Comparison of ENCODE assay signal across 21 cellular contexts in the genomic region with DNA sequence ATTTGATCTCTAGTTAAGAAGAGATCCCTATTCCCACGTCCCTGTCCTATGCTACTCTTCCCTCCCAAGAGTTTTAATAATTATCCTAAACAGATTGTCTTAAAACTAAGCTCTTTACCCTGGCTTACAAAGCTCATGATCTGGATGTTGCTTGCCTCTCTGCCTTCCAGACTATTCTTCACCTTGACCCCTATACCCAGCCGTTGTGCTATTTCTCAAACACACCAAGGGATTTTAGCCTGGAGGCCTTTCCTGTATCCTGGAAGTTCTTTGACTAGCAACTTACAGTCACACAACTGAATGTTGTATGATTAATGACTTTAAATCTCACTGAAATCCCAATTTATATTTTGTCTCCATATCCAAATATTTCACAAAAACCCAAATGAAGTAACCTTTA.
DNase-seq lines count a peak whose midpoint lies in the region; ATAC-seq, FAIRE-seq and TF ChIP-seq lines count a peak whose summit lies in the region.
"Had no signal": no experiment of that assay in that cellular context is flagged by ENCODE, and none has a peak within 500 bp of the region (broad histone marks: within the 10 kb centered on the region; RNA-seq: fewer than 3 reads in every experiment).

No MANE protein-coding gene starts in this region.

- no peak overlapping the region for H3K18ac ChIP-seq in H1 (ENCODE audit: extremely low read depth, low read length)

- no peak overlapping the region for H2BK20ac ChIP-seq in H1 (ENCODE audit: low read length)

- peaks cover 30% of the 10 kb centered on the region for H3K4me1 ChIP-seq in GM23338 (ENCODE audit: insufficient read depth)
- H3K4me1 ChIP-seq in H1 (replicated peaks in 1 of 4; ENCODE audit: control insufficient read depth in 3 of 4, insufficient read depth in 4 of 4, low read length in 3 of 4): peaks cover 0 to 9% (median 3%) of the 10 kb centered on the region in 4 experiments; a peak in 5 of 7 replicates
- H3K4me1 ChIP-seq in heart right ventricle: no peaks in the 10 kb centered on the region
- H3K4me1 ChIP-seq: SJSA1 had no signal

- H3K23ac ChIP-seq in H1 (ENCODE audit: insufficient read length): no peak overlapping the region

- peaks cover 44% of the 10 kb centered on the region for H3K4me1 Mint-ChIP-seq in GM23338
- H3K4me1 Mint-ChIP-seq: CD4-positive, alpha-beta memory T cell had no signal

- no peak overlapping the region for H3K4ac ChIP-seq in H1 (replicated peaks; ENCODE audit: insufficient read length, low read depth, low read length)

- no peak overlapping the region for H4K5ac ChIP-seq in H1 (ENCODE audit: insufficient read length, low read depth, low read length)

- H3K9me2 ChIP-seq in GM23338 (ENCODE audit: insufficient read depth): no peaks in the 10 kb centered on the region; the same call in 1 of the 2 replicates

- peak overlapping the region; percentile 1; the same call in 1 of the 2 replicates for H3K27ac ChIP-seq in GM23338 (ENCODE audit: low read depth)
- H3K27ac ChIP-seq in H1 (ENCODE audit: low read depth, low read length): no peak overlapping the region
- H3K27ac ChIP-seq in heart right ventricle: no peak overlapping the region
- H3K27ac ChIP-seq: GM23248, SJSA1 had no signal

- POLR2A ChIA-PET in H1 (lab: Charles Lee; ENCODE audit: partially characterized antibody): no interaction called here

- no peak overlapping the region for H3K9ac ChIP-seq in H1 (replicated peaks in 1 of 4; ENCODE audit: extremely low read depth in 1 of 4, low read depth in 3 of 4, low read length in 3 of 4)
- H3K9ac ChIP-seq: GM23248 had no signal

- no peaks in the 10 kb centered on the region for H3K27me3 Mint-ChIP-seq in GM23338 (ENCODE audit: insufficient read depth, low read depth, poor library complexity)
- H3K27me3 Mint-ChIP-seq: CD4-positive, alpha-beta memory T cell had no signal

- H2BK5ac ChIP-seq in H1 (ENCODE audit: low read depth, low read length): no peak overlapping the region

- CTCF ChIA-PET in H1 (lab: Charles Lee; ENCODE audit: partially characterized antibody): interaction anchor here (1.4 to 1.6 kb wide), 2 partner anchors 14 to 76 kb away, joined by 3 to 4 read pairs; no protein-coding TSS in a partner anchor

- H3K9me3 Mint-ChIP-seq in GM23338: no peaks in the 10 kb centered on the region

- peaks cover 7% of the 10 kb centered on the region; the same call in 2 of the 3 replicates for H3K36me3 Mint-ChIP-seq in GM23338 (ENCODE audit: low read depth)
- H3K36me3 Mint-ChIP-seq: CD4-positive, alpha-beta memory T cell had no signal

- H2AFZ ChIP-seq in GM23338 (no peak overlapping the region), H1 (ENCODE audit: low read length) (no peak overlapping the region)
- H2AFZ ChIP-seq: GM23248 had no signal

- no peak overlapping the region for H3K14ac ChIP-seq in H1 (ENCODE audit: insufficient read length)

- no peaks in the 10 kb centered on the region for H3K23me2 ChIP-seq in H1 (ENCODE audit: low read depth, low read length)

- H3F3A ChIP-seq in GM23338 (replicated peaks; ENCODE audit: low read depth): no peaks in the 10 kb centered on the region

- peak overlapping the region; percentile 73 for H3K27ac Mint-ChIP-seq in GM23338
- H3K27ac Mint-ChIP-seq: CD4-positive, alpha-beta memory T cell had no signal

- H3K79me1 ChIP-seq in H1 (ENCODE audit: low read depth, low read length): no peaks in the 10 kb centered on the region

- H4K8ac ChIP-seq in H1 (ENCODE audit: extremely low read depth, insufficient read depth, low read length): no peak overlapping the region

- no peak overlapping the region for H2BK15ac ChIP-seq in H1 (ENCODE audit: low read length)

- intact Hi-C loops in heart right ventricle (cut with DNase I): no loop called here

- TF ChIP-seq RAD21 in H1 (IDR thresholded peaks at IDR 0.05 in 1 of 2, conservative IDR thresholded peaks at IDR 0.05 in 1 of 2; ENCODE audit: low read depth in 2 of 2, low read length in 2 of 2): no peak

- no peak for FAIRE-seq in H1 (lab: Jason Lieb, UNC)

- no peaks in the 10 kb centered on the region; the same call in 1 of the 2 replicates for H3K79me2 ChIP-seq in GM23338 (replicated peaks; ENCODE audit: insufficient read depth)
- H3K79me2 ChIP-seq in H1 (ENCODE audit: control insufficient read depth in 1 of 2, insufficient read depth in 2 of 2, low read length in 2 of 2): no peaks in the 10 kb centered on the region

- H3K4me3 Mint-ChIP-seq in GM23338: no peak overlapping the region
- H3K4me3 Mint-ChIP-seq: CD4-positive, alpha-beta memory T cell had no signal

- TF ChIP-seq EP300 in H1 (IDR thresholded peaks at IDR 0.05; ENCODE audit: borderline replicate concordance in 1 of 2, low read depth in 2 of 2, low read length in 2 of 2): no peak

- TF ChIP-seq CTCF in GM23338 (conservative IDR thresholded peaks at IDR 0.05; ENCODE audit: low read depth in 2 of 2) (no peak), H1 (IDR thresholded peaks at IDR 0.05; ENCODE audit: control extremely low read depth in 1 of 3, insufficient read depth in 1 of 3, low read depth in 1 of 3, low read length in 3 of 3) (no peak), heart right ventricle (IDR thresholded peaks at IDR 0.05) (no peak)

- ATAC-seq in GM23338 (no peak), heart right ventricle (no peak)
- ATAC-seq: HCT116 had no signal

- no peak overlapping the region for H2AK5ac ChIP-seq in H1 (ENCODE audit: low read depth, low read length)

- 41% methylated on average over 2 of the region's 2 CpGs; no CpG with 5 or more reads in 1 of the 2 experiments for WGBS in H1 (ENCODE audit: extremely low coverage in 1 of 2, insufficient coverage in 1 of 2, insufficient read length in 1 of 2, insufficient replicate concordance in 2 of 2, low coverage in 1 of 2, low lambda C conversion rate in 2 of 2, missing lambda C conversion rate in 1 of 2), 2 experiments
- 32 to 77% methylated on average over 2 of the region's 2 CpGs for WGBS in heart right ventricle, 2 donors

- H3K27me3 ChIP-seq in GM23338 (ENCODE audit: insufficient read depth) (no peaks in the 10 kb centered on the region), H1 (replicated peaks in 1 of 4; ENCODE audit: control insufficient read depth in 3 of 4, extremely low read depth in 1 of 4, insufficient read depth in 3 of 4, low read length in 3 of 4) (no peaks in the 10 kb centered on the region), heart right ventricle (no peaks in the 10 kb centered on the region)
- H3K27me3 ChIP-seq: SJSA1 had no signal

- H2BK120ac ChIP-seq in H1 (replicated peaks; ENCODE audit: low read depth, low read length): peak overlapping the region; percentile 43

- H4K91ac ChIP-seq in H1 (replicated peaks; ENCODE audit: insufficient read length, low read length): no peak overlapping the region

- no peak for DNase-seq in GM23338 (ENCODE audit: low spot score)
- peak; percentile 75 for DNase-seq in NCI-H82 (lab: John Stamatoyannopoulos, UW)
- DNase-seq in H1 (ENCODE audit: low read depth in 1 of 2, low spot score in 2 of 2): no peak
- DNase-seq in heart right ventricle: no peak
- DNase-seq in A172 (ENCODE audit: low spot score): no peak
- DNase-seq in NCI-H1436 treated with DMSO at 0.1 percent for 48 hours (lab: John Stamatoyannopoulos, UW): no peak
- DNase-seq in hippocampal formation (lab: John Stamatoyannopoulos, UW): no peak
- DNase-seq: C1 segment of cervical spinal cord; CD4-positive, alpha-beta memory T cell; COR-L47; DMS79 treated with DMSO at 0.1 percent for 48 hours; GM23248; NCI-H1092; NCI-H1417 treated with DMSO at 0.1 percent for 48 hours; NCI-H187 treated with DMSO at 0.1 percent for 48 hours; NCI-H2171 treated with DMSO at 0.1 percent for 48 hours; NCI-H774; Right ventricle myocardium superior; RPMI8226 had no signal

- H4K20me1 ChIP-seq in GM23338 (replicated peaks; ENCODE audit: insufficient read depth) (no peaks in the 10 kb centered on the region), H1 (replicated peaks in 1 of 2; ENCODE audit: control insufficient read depth in 1 of 2, insufficient read depth in 2 of 2, low read length in 2 of 2) (no peaks in the 10 kb centered on the region)

- no peak overlapping the region for H2BK12ac ChIP-seq in H1 (ENCODE audit: low read depth, low read length)

- H3K4me3 ChIP-seq in GM23338 (no peak overlapping the region), H1 (ENCODE audit: extremely low read depth in 1 of 4, insufficient read depth in 2 of 4, low read depth in 3 of 4, low read length in 4 of 4) (no peak overlapping the region), heart right ventricle (no peak overlapping the region)
- H3K4me3 ChIP-seq: GM23248, SJSA1 had no signal

- no peak for TF ChIP-seq POLR2A in H1 (IDR thresholded peaks at IDR 0.05; ENCODE audit: control extremely low read depth in 1 of 2, low read depth in 2 of 2, low read length in 2 of 2)

- no peaks in the 10 kb centered on the region for H3K36me3 ChIP-seq in GM23338 (ENCODE audit: insufficient read depth)
- no peaks in the 10 kb centered on the region for H3K36me3 ChIP-seq in H1 (ENCODE audit: control insufficient read depth in 2 of 4, insufficient read depth in 4 of 4, low read length in 3 of 4)
- H3K36me3 ChIP-seq in heart right ventricle: no peaks in the 10 kb centered on the region
- H3K36me3 ChIP-seq: SJSA1 had no signal

- H3K9me3 ChIP-seq in H1 (ENCODE audit: insufficient read depth in 2 of 2, low read depth in 1 of 2, low read length in 1 of 2) (no peaks in the 10 kb centered on the region; a peak in 1 of 4 replicates), heart right ventricle (peaks cover 0 to 7% (median 0%) of the 10 kb centered on the region in 11 donors)
- H3K9me3 ChIP-seq: SJSA1 had no signal

- no peak overlapping the region for H3K4me2 ChIP-seq in GM23338
- no peak overlapping the region for H3K4me2 ChIP-seq in H1 (ENCODE audit: insufficient read depth in 1 of 2, low read depth in 2 of 2, low read length in 2 of 2)

- H3K56ac ChIP-seq in H1 (replicated peaks; ENCODE audit: insufficient read length, low read depth, low read length): no peak overlapping the region

TF ChIP-seq in GM23338, 12 proteins besides CTCF, POLR2A, EP300 and RAD21 (continues in another document):
- TF ChIP-seq EZH2phosphoT487 (IDR thresholded peaks at IDR 0.05; ENCODE audit: unreplicated experiment) (no peak), EZH2 (IDR thresholded peaks at IDR 0.05; ENCODE audit: low read depth, unreplicated experiment) (no peak), JUNB (IDR thresholded peaks at IDR 0.05; ENCODE audit: unreplicated experiment) (no peak), ZNF331 (CRISPR knock-in tag; IDR thresholded peaks at IDR 0.05; ENCODE audit: low read depth) (no peak)

TF ChIP-seq in H1, 55 proteins besides CTCF, POLR2A, EP300 and RAD21:
- TF ChIP-seq TAF7 (optimal IDR thresholded peaks at IDR 0.05; ENCODE audit: borderline replicate concordance, low read depth, low read length) (no peak), E2F6 (IDR thresholded peaks at IDR 0.05) (no peak), SRF (IDR thresholded peaks at IDR 0.05; ENCODE audit: low read depth, low read length) (no peak), SIRT6 (IDR thresholded peaks at IDR 0.05; ENCODE audit: low read length) (no peak), TAF1 (IDR thresholded peaks at IDR 0.05; ENCODE audit: low read depth, low read length) (no peak)
